In genomic region chr11:47415949-47416472, GRCh38 we compare ENCODE assay signal across 9 cellular contexts. TPM values are rescaled to one million over a fixed set of nuclear protein-coding genes. Genes with fewer than 3 reads are reported as not detected.
DNase-seq lines count a peak whose midpoint lies in the region; ATAC-seq and TF ChIP-seq lines count a peak whose summit lies in the region.
"Had no signal": no experiment of that assay in that cellular context is flagged by ENCODE, and none has a peak within 500 bp of the region (broad histone marks: within the 10 kb centered on the region; RNA-seq: fewer than 3 reads in every experiment).

No MANE protein-coding gene starts in this region.

- H3K4me1 ChIP-seq in ascending aorta, result peaks cover 11 to 31% of the 10 kb centered on the region in 2 donors
- peaks cover 33% of the 10 kb centered on the region for H3K4me1 ChIP-seq in suprapubic skin

- no peak for TF ChIP-seq POLR2A in suprapubic skin (IDR thresholded peaks at IDR 0.05)

- ATAC-seq in GM21717 (IDR thresholded peaks at IDR 0.05; ENCODE audit: unreplicated experiment), result no peak

- H3K9me3 Mint-ChIP-seq in HFFc6, result no peaks in the 10 kb centered on the region

- TF ChIP-seq EP300 in suprapubic skin (IDR thresholded peaks at IDR 0.05), result no peak

- TF ChIP-seq CTCF in HFFc6 (IDR thresholded peaks at IDR 0.05) (no peak), ascending aorta (IDR thresholded peaks at IDR 0.05) (no peak), suprapubic skin (IDR thresholded peaks at IDR 0.05) (no peak)

- peaks cover 64 to 79% of the 10 kb centered on the region in 2 donors for H3K36me3 ChIP-seq in ascending aorta
- peaks cover 71% of the 10 kb centered on the region for H3K36me3 ChIP-seq in suprapubic skin

- H3K27ac ChIP-seq in ascending aorta (peak overlapping the region; percentile 85 to 91), suprapubic skin (peak overlapping the region; percentile 75)
- H3K27ac ChIP-seq: neutrophil had no signal

- peaks cover 9% of the 10 kb centered on the region; the same call in 1 of the 2 replicates for H3K27me3 Mint-ChIP-seq in HFFc6 (ENCODE audit: insufficient read depth)

- peaks cover 43% of the 10 kb centered on the region for H3K4me1 Mint-ChIP-seq in HFFc6 (ENCODE audit: low read depth)

- H3K27ac Mint-ChIP-seq in HFFc6, result peak overlapping the region; percentile 88

- peaks cover 32% of the 10 kb centered on the region for H3K36me3 Mint-ChIP-seq in HFFc6 (ENCODE audit: low read depth)

- intact Hi-C loops in ascending aorta (cut with DNase I), result loop anchor here (1.0 to 10.0 kb wide), 3 partner anchors 10 to 1571 kb away; partner anchors contain the start of genes CRY2, LRP4 and PSMC3

- DNase-seq in HFFc6 (peak; percentile 92), ascending aorta (ENCODE audit: low spot score in 2 of 2) (peak; percentile 60 to 95), iPS-NIHi7 (ENCODE audit: extremely low spot score) (peak; percentile 53), suprapubic skin (ENCODE audit: low spot score in 2 of 2) (peak in 1 of 2 donors; percentile 85), NCI-H1694 treated with DMSO at 0.1 percent for 48 hours (lab: John Stamatoyannopoulos, UW) (no peak), T-helper 2 cell (no peak), NCI-H1048 (lab: John Stamatoyannopoulos, UW) (no peak)

- no peaks in the 10 kb centered on the region for H3K27me3 ChIP-seq in ascending aorta
- H3K27me3 ChIP-seq in suprapubic skin, result no peaks in the 10 kb centered on the region
- H3K27me3 ChIP-seq: neutrophil had no signal

- peak overlapping the region in 1 of 2 donors; percentile 12 for H3K4me3 ChIP-seq in ascending aorta
- H3K4me3 ChIP-seq in suprapubic skin, result no peak overlapping the region

- H3K9me3 ChIP-seq in ascending aorta (no peaks in the 10 kb centered on the region), suprapubic skin (no peaks in the 10 kb centered on the region)
- H3K9me3 ChIP-seq: neutrophil had no signal

- H3K4me3 Mint-ChIP-seq in HFFc6, result peak overlapping the region; percentile 61

- 12% methylated on average over 7 of the region's 13 CpGs for WGBS in suprapubic skin

RNA-seq across cellular contexts. Expression of gene SLC39A13, which starts 7.6 kb away (rescaled TPM):
- total RNA-seq in HFFc6 (2021; fragmentation: NEBNext Ultra II Directional; extraction: Animal tissue kit (Norgen Biotek cat#: 25700)), result 100 to 1,000 TPM in 2 of 6 experiments, 10 to 100 TPM in 4; 78.2 to 126 (median 86.4) TPM
- total RNA-seq in ascending aorta, result 246 TPM
- 10 to 100 TPM; 45.5 to 53.8 (median 52.3) TPM for total RNA-seq in suprapubic skin

RNA-seq across cellular contexts. Expression of gene PSMC3, which starts 10.2 kb away (rescaled TPM):
- total RNA-seq in HFFc6 (2021; fragmentation: NEBNext Ultra II Directional; extraction: Animal tissue kit (Norgen Biotek cat#: 25700)), result 100 to 1,000 TPM; 161 to 238 (median 220) TPM
- total RNA-seq in ascending aorta (34.8 TPM), suprapubic skin (100 to 1,000 TPM in 3 of 4 donors, 10 to 100 TPM in 1; 52.5 to 124 (median 103) TPM)

RNA-seq across cellular contexts. Expression of gene RAPSN, which starts 32.9 kb away (rescaled TPM):
- total RNA-seq in HFFc6 (2021; fragmentation: NEBNext Ultra II Directional; extraction: Animal tissue kit (Norgen Biotek cat#: 25700)), result under 1 TPM in 1 of 6 experiments, not detected in 5; 0.22 TPM
- not detected for total RNA-seq in ascending aorta
- total RNA-seq in suprapubic skin, result 1 to 10 TPM in 2 of 4 donors, under 1 TPM in 1, not detected in 1; 0.59 to 4.6 (median 1.0) TPM

RNA-seq across cellular contexts. Expression of gene SPI1, which starts 37.7 kb away (rescaled TPM):
- not detected for total RNA-seq in HFFc6 (2021; fragmentation: NEBNext Ultra II Directional; extraction: Animal tissue kit (Norgen Biotek cat#: 25700))
- total RNA-seq in ascending aorta, result 98.2 TPM
- 10 to 100 TPM in 2 of 4 donors, 1 to 10 TPM in 2; 4.7 to 13.4 (median 9.8) TPM for total RNA-seq in suprapubic skin

Comparison
In these comparisons a context has a peak if more than half of its experiments do, and no peak if none do; other contexts are left out.
1. DNase-seq: peak in HFFc6 (single experiment), ascending aorta (2 of 2) and iPS-NIHi7 (single experiment); none in NCI-H1694 treated with DMSO at 0.1 percent for 48 hours (single experiment), T-helper 2 cell (0 of 5) and NCI-H1048 (single experiment).